26 cellular contexts compared by ENCODE assay signal in the genomic region with DNA sequence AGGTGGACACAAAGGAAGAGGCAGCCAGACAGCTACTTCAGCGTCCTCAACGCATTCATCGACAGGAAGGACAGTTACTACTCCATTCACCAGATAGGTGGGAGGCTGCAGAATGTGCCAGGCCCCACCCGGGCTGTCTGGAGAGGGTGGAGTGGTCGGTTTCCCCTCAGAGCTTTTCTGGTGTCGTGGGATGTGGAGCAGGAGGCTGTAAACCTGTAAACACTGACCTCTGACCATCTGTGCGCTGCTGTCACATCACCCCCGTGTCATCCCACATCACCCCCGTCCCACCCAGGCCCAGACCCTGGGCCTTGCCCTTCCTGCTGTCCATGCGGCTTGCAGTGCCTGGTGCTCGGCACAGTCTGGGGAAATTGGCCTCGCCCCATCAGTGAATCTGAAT.
"Had no signal": no experiment of that assay in that cellular context is flagged by ENCODE, and none has a peak within 500 bp of the region (broad histone marks: within the 10 kb centered on the region; RNA-seq: fewer than 3 reads in every experiment).

No MANE protein-coding gene starts in this region.

- H3K4me1 Mint-ChIP-seq: endodermal cell had no signal

- ATAC-seq: effector memory CD8-positive, alpha-beta T cell; esophagus mucosa; gastroesophageal sphincter; heart left ventricle; left cardiac atrium; left lung; left ventricle myocardium superior; lower lobe of right lung; mucosa of descending colon had no signal

- H3K4me3 ChIP-seq: colonic mucosa, esophagus squamous epithelium, gastroesophageal sphincter, heart left ventricle, left lung, lower lobe of right lung, mucosa of descending colon had no signal

- H3K27ac Mint-ChIP-seq: dendritic cell treated with granulocyte-macrophage colony-stimulating factor and Interleukin-4, amounts not matched to agents 40 ng/mL and 50 ng/mL, for 4 days; endodermal cell; mesothelial cell of epicardium had no signal

- H3K27me3 ChIP-seq: colonic mucosa, esophagus squamous epithelium, gastroesophageal sphincter, heart left ventricle, left lung had no signal

- H3K9me3 Mint-ChIP-seq: dendritic cell treated with granulocyte-macrophage colony-stimulating factor and Interleukin-4, amounts not matched to agents 40 ng/mL and 50 ng/mL, for 4 days; effector memory CD8-positive, alpha-beta T cell; endodermal cell; mesothelial cell of epicardium; naive B cell had no signal

- H3K9me3 ChIP-seq: colonic mucosa, esophagus squamous epithelium, gastroesophageal sphincter, heart left ventricle, left lung, lower lobe of right lung, mucosa of descending colon had no signal

- DNase-seq: colonic mucosa; cortex of kidney; effector CD8-positive, alpha-beta T cell; effector memory CD8-positive, alpha-beta T cell; endodermal cell; erythroblast; esophagus squamous epithelium; foreskin fibroblast; foreskin melanocyte; heart left ventricle; hippocampal formation; left cardiac atrium; left ventricle myocardium superior; lower lobe of right lung; mesenchymal stem cell; mucosa of descending colon; naive B cell had no signal

- H3K27me3 Mint-ChIP-seq: dendritic cell treated with granulocyte-macrophage colony-stimulating factor and Interleukin-4, amounts not matched to agents 40 ng/mL and 50 ng/mL, for 4 days; effector memory CD8-positive, alpha-beta T cell; naive B cell had no signal

- H3K27ac ChIP-seq: colonic mucosa, epithelial cell of prostate, esophagus squamous epithelium, gastroesophageal sphincter, heart left ventricle, left lung, lower lobe of right lung had no signal

- H3K4me1 ChIP-seq: colonic mucosa, left lung, lower lobe of right lung had no signal

- FAIRE-seq: endometrium, islet of Langerhans, keratinocyte had no signal

- H3K4me3 Mint-ChIP-seq: dendritic cell treated with granulocyte-macrophage colony-stimulating factor and Interleukin-4, amounts not matched to agents 40 ng/mL and 50 ng/mL, for 4 days; effector memory CD8-positive, alpha-beta T cell; endodermal cell; mesothelial cell of epicardium; naive B cell had no signal
